Comparison of ENCODE assay signal across 16 cellular contexts in the genomic region with DNA sequence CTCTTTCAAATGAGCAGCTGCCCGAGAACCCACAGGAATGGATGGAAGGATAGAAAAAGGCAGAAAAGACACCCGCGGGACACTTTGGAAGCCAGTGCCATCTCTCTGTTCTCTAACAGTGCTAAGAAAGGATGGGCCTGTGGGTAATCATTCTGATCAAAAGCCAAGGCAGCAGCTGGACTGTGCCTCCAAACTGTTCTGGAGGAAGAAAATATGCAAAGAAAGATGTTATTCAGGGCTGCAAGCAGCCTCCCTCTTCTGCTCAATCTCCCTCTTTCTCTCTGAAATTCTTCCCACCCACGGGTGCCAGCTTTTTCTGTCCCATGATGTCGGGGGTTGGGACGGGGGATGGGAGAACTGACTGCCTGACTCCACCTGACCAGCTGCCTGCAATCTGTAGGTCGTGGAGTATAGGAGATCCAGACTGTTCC. TPM values are rescaled to one million over a fixed set of nuclear protein-coding genes. Genes with fewer than 3 reads are reported as not detected.
DNase-seq lines count a peak whose midpoint lies in the region; ATAC-seq and TF ChIP-seq lines count a peak whose summit lies in the region.
"Had no signal": no experiment of that assay in that cellular context is flagged by ENCODE, and none has a peak within 500 bp of the region (broad histone marks: within the 10 kb centered on the region; RNA-seq: fewer than 3 reads in every experiment).

No MANE protein-coding gene starts in this region.

- CTCF ChIA-PET in activated CD4-positive, alpha-beta T cell treated with anti-CD3 and anti-CD28 coated beads for 36 hours (lab: Charles Lee), result no interaction called here

- H3K9me3 ChIP-seq in SJSA1 (replicated peaks), result no peaks in the 10 kb centered on the region
- H3K9me3 ChIP-seq: sigmoid colon, uterus had no signal

- no peak overlapping the region for H3K4me3 Mint-ChIP-seq in activated CD4-positive, alpha-beta T cell treated with anti-CD3 and anti-CD28 coated beads for 36 hours
- H3K4me3 Mint-ChIP-seq: activated naive CD4-positive, alpha-beta T cell treated with anti-CD3 and anti-CD28 coated beads, Interleukin-2, amount 10 ng/mL, durations not matched to agents 7 days and 5 days; CD4-positive, alpha-beta memory T cell; memory B cell; T-helper 17 cell had no signal

- peaks cover 2% of the 10 kb centered on the region for H3K36me3 Mint-ChIP-seq in activated CD4-positive, alpha-beta T cell treated with anti-CD3 and anti-CD28 coated beads for 36 hours (ENCODE audit: low read depth)
- H3K36me3 Mint-ChIP-seq: activated naive CD4-positive, alpha-beta T cell treated with anti-CD3 and anti-CD28 coated beads, Interleukin-2, amount 10 ng/mL, durations not matched to agents 7 days and 5 days had no signal

- H3K4me3 ChIP-seq in SJSA1, result no peak overlapping the region
- H3K4me3 ChIP-seq in fibroblast of pulmonary artery (replicated peaks; ENCODE audit: low read depth, low read length), result no peak overlapping the region
- H3K4me3 ChIP-seq: sigmoid colon, uterus had no signal

- no peak for TF ChIP-seq CTCF in fibroblast of pulmonary artery (IDR thresholded peaks at IDR 0.05; ENCODE audit: low read length, missing control alignments)

- POLR2A ChIA-PET in activated CD4-positive, alpha-beta T cell treated with anti-CD3 and anti-CD28 coated beads for 36 hours (lab: Charles Lee), result no interaction called here

- no peak for ATAC-seq in GM18517 (IDR thresholded peaks at IDR 0.05; ENCODE audit: unreplicated experiment)
- no peak for ATAC-seq in GM19328 (IDR thresholded peaks at IDR 0.05; ENCODE audit: unreplicated experiment)
- no peak for ATAC-seq in activated CD4-positive, alpha-beta T cell treated with anti-CD3 and anti-CD28 coated beads for 36 hours
- ATAC-seq: T-helper 17 cell had no signal

- H3K4me1 ChIP-seq in SJSA1 (replicated peaks), result peaks cover 43% of the 10 kb centered on the region
- H3K4me1 ChIP-seq: sigmoid colon had no signal

- intact Hi-C loops in activated CD4-positive, alpha-beta T cell treated with anti-CD3 and anti-CD28 coated beads for 36 hours (cut with DNase I, micrococcal nuclease), result no loop called here

- no peaks in the 10 kb centered on the region for H3K27me3 ChIP-seq in SJSA1 (replicated peaks)
- H3K27me3 ChIP-seq: sigmoid colon, uterus had no signal

- H3K4me1 Mint-ChIP-seq in activated CD4-positive, alpha-beta T cell treated with anti-CD3 and anti-CD28 coated beads for 36 hours, result no peaks in the 10 kb centered on the region
- H3K4me1 Mint-ChIP-seq: activated naive CD4-positive, alpha-beta T cell treated with anti-CD3 and anti-CD28 coated beads, Interleukin-2, amount 10 ng/mL, durations not matched to agents 7 days and 5 days; CD4-positive, alpha-beta memory T cell; memory B cell; T-helper 17 cell had no signal

- peak overlapping the region; percentile 69 for H3K27ac ChIP-seq in SJSA1
- H3K27ac ChIP-seq: uterus had no signal

- H3K27me3 Mint-ChIP-seq in activated CD4-positive, alpha-beta T cell treated with anti-CD3 and anti-CD28 coated beads for 36 hours, result peaks cover 1% of the 10 kb centered on the region

- no peaks in the 10 kb centered on the region for H3K9me3 Mint-ChIP-seq in activated CD4-positive, alpha-beta T cell treated with anti-CD3 and anti-CD28 coated beads for 36 hours (ENCODE audit: low read depth)

- no peak overlapping the region for H3K27ac Mint-ChIP-seq in activated CD4-positive, alpha-beta T cell treated with anti-CD3 and anti-CD28 coated beads for 36 hours
- H3K27ac Mint-ChIP-seq: activated naive CD4-positive, alpha-beta T cell treated with anti-CD3 and anti-CD28 coated beads, Interleukin-2, amount 10 ng/mL, durations not matched to agents 7 days and 5 days; memory B cell; T-helper 17 cell had no signal

- H3K36me3 ChIP-seq in SJSA1, result no peaks in the 10 kb centered on the region
- H3K36me3 ChIP-seq: sigmoid colon, uterus had no signal

- peak; percentile 50 for DNase-seq in Ammon's horn (ENCODE audit: low spot score)
- DNase-seq in SJSA1 (ENCODE audit: low read depth in 1 of 2, low spot score in 2 of 2), result peak in 1 of 2 experiments; percentile 58
- DNase-seq in fibroblast of pulmonary artery (ENCODE audit: low read depth), result peak; percentile 39
- peak; percentile 64 for DNase-seq in pons (ENCODE audit: low spot score)
- DNase-seq in activated CD4-positive, alpha-beta T cell treated with anti-CD3 and anti-CD28 coated beads for 36 hours, result no peak
- DNase-seq in stimulated activated CD4-positive, alpha-beta T cell treated with anti-CD3 and anti-CD28 coated beads, Interleukin-15, amount 100 ng/mL, for 24 hours, result no peak
- DNase-seq: activated CD4-positive, alpha-beta T cell treated with anti-CD3 and anti-CD28 coated beads, Interleukin-2, amount 50 U/mL, for 48 hours; activated naive CD4-positive, alpha-beta T cell treated with anti-CD3 and anti-CD28 coated beads, Interleukin-2, amount 10 ng/mL, durations not matched to agents 7 days and 5 days; CD4-positive, alpha-beta memory T cell; NCI-H187; sigmoid colon; T-helper 17 cell; uterus had no signal

RNA-seq across cellular contexts. Expression of a gene that starts 37.8 kb away (rescaled TPM):
- 603 and 707 TPM in 2 replicates for total RNA-seq in SJSA1 (2014; rRNA removed; shearing (Covaris generic))
- total RNA-seq in activated CD4-positive, alpha-beta T cell treated with anti-CD3 and anti-CD28 coated beads for 36 hours, result 100 to 1,000 TPM; 777 to 914 TPM

RNA-seq across cellular contexts. Expression of a gene that starts 55.1 kb away (rescaled TPM):
- total RNA-seq in SJSA1 (2014; rRNA removed; shearing (Covaris generic)), result 0.74 TPM in 1 of 2 replicates, not detected in the other
- total RNA-seq in activated CD4-positive, alpha-beta T cell treated with anti-CD3 and anti-CD28 coated beads for 36 hours, result under 1 TPM; 0.37 to 0.65 TPM

Comparison
In these comparisons a context has a peak if more than half of its experiments do, and no peak if none do; other contexts are left out.
1. DNase-seq: peak in Ammon's horn (single experiment), fibroblast of pulmonary artery (single experiment) and pons (single experiment); none in activated CD4-positive, alpha-beta T cell treated with anti-CD3 and anti-CD28 coated beads for 36 hours (single experiment) and stimulated activated CD4-positive, alpha-beta T cell treated with anti-CD3 and anti-CD28 coated beads, Interleukin-15, amount 100 ng/mL, for 24 hours (single experiment).